In genomic region chr20:37903317-37904007, GRCh38 we compare ENCODE assay signal across 8 cellular contexts. TPM values are rescaled to one million over a fixed set of nuclear protein-coding genes. Genes with fewer than 3 reads are reported as not detected.
A peak's percentile ranks its signal among the peaks of the same experiment; 100 is the strongest.
DNase-seq lines count a peak whose midpoint lies in the region; ATAC-seq and TF ChIP-seq lines count a peak whose summit lies in the region.

No MANE protein-coding gene starts in this region.

- H3K4me3 ChIP-seq in kidney epithelial cell (ENCODE audit: low read depth, low read length): peak overlapping the region; percentile 13
- no peak overlapping the region for H3K4me3 ChIP-seq in lower leg skin (ENCODE audit: low read depth, poor library complexity, severe bottlenecking)

- H3K4me1 Mint-ChIP-seq in activated naive CD4-positive, alpha-beta T cell treated with anti-CD3 and anti-CD28 coated beads, Interleukin-2, amount 50 U/mL, for 24 hours: peaks cover 11% of the 10 kb centered on the region
- peaks cover 12% of the 10 kb centered on the region for H3K4me1 Mint-ChIP-seq in activated naive CD8-positive, alpha-beta T cell (ENCODE audit: low read depth)
- H3K4me1 Mint-ChIP-seq in type B pancreatic cell (ENCODE audit: unreplicated experiment): peaks cover 31% of the 10 kb centered on the region

- peak overlapping the region; percentile 82 for H3K4me3 Mint-ChIP-seq in activated naive CD4-positive, alpha-beta T cell treated with anti-CD3 and anti-CD28 coated beads, Interleukin-2, amount 50 U/mL, for 24 hours
- H3K4me3 Mint-ChIP-seq in activated naive CD8-positive, alpha-beta T cell: peak overlapping the region; percentile 84
- H3K4me3 Mint-ChIP-seq in type B pancreatic cell: peak overlapping the region; percentile 93

- no peaks in the 10 kb centered on the region for H3K36me3 Mint-ChIP-seq in activated naive CD4-positive, alpha-beta T cell treated with anti-CD3 and anti-CD28 coated beads, Interleukin-2, amount 50 U/mL, for 24 hours
- peaks cover 4% of the 10 kb centered on the region for H3K36me3 Mint-ChIP-seq in activated naive CD8-positive, alpha-beta T cell
- no peaks in the 10 kb centered on the region for H3K36me3 Mint-ChIP-seq in type B pancreatic cell

- no peak for DNase-seq in activated naive CD4-positive, alpha-beta T cell treated with anti-CD3 and anti-CD28 coated beads, Interleukin-2, amount 50 U/mL, for 16 hours
- DNase-seq in kidney epithelial cell (ENCODE audit: low read depth): no peak
- DNase-seq in type B pancreatic cell (ENCODE audit: extremely low spot score, unreplicated experiment): no peak
- DNase-seq in lower leg skin (ENCODE audit: low spot score in 2 of 2): no peak
- DNase-seq in NCI-H187 (lab: John Stamatoyannopoulos, UW): no peak

- peak; percentile 16 for TF ChIP-seq CTCF in kidney epithelial cell (IDR thresholded peaks at IDR 0.05; ENCODE audit: insufficient read depth, low read length, poor library complexity, severe bottlenecking)
- peak; percentile 69 for TF ChIP-seq CTCF in type B pancreatic cell (conservative IDR thresholded peaks at IDR 0.05)
- no peak for TF ChIP-seq CTCF in lower leg skin (IDR thresholded peaks at IDR 0.05)

- intact Hi-C loops in lower leg skin (cut with DNase I; ENCODE audit: low total_unique reads): no loop called here

- peaks cover 54% of the 10 kb centered on the region for H3K27me3 ChIP-seq in kidney epithelial cell (ENCODE audit: control insufficient read depth, insufficient read depth, low read length)

- no peak overlapping the region for H3K27ac Mint-ChIP-seq in activated naive CD4-positive, alpha-beta T cell treated with anti-CD3 and anti-CD28 coated beads, Interleukin-2, amount 50 U/mL, for 24 hours
- no peak overlapping the region for H3K27ac Mint-ChIP-seq in activated naive CD8-positive, alpha-beta T cell
- H3K27ac Mint-ChIP-seq in type B pancreatic cell: peak overlapping the region; percentile 74

- no peaks in the 10 kb centered on the region for H3K9me3 Mint-ChIP-seq in activated naive CD4-positive, alpha-beta T cell treated with anti-CD3 and anti-CD28 coated beads, Interleukin-2, amount 50 U/mL, for 24 hours
- H3K9me3 Mint-ChIP-seq in activated naive CD8-positive, alpha-beta T cell (ENCODE audit: low read depth): no peaks in the 10 kb centered on the region
- no peaks in the 10 kb centered on the region for H3K9me3 Mint-ChIP-seq in type B pancreatic cell

- no peaks in the 10 kb centered on the region for H3K36me3 ChIP-seq in kidney epithelial cell (ENCODE audit: control insufficient read depth, insufficient read depth, low read length)

- TF ChIP-seq POLR2A in lower leg skin (IDR thresholded peaks at IDR 0.05): no peak

- peaks cover 50% of the 10 kb centered on the region for H3K27me3 Mint-ChIP-seq in activated naive CD4-positive, alpha-beta T cell treated with anti-CD3 and anti-CD28 coated beads, Interleukin-2, amount 50 U/mL, for 24 hours
- H3K27me3 Mint-ChIP-seq in activated naive CD8-positive, alpha-beta T cell: peaks cover 34% of the 10 kb centered on the region
- H3K27me3 Mint-ChIP-seq in type B pancreatic cell: peaks cover 62% of the 10 kb centered on the region

- ATAC-seq in GM18517 (IDR thresholded peaks at IDR 0.05; ENCODE audit: unreplicated experiment): no peak

- 34 to 66% methylated on average over 21 to 38 of the region's 67 CpGs for WGBS in lower leg skin, 2 donors

RNA-seq across cellular contexts. Expression of gene VSTM2L, which starts 0.5 kb away (rescaled TPM):
- total RNA-seq in kidney epithelial cell (0.46 and 1.6 TPM in 2 replicates), type B pancreatic cell (ENCODE audit: low replicate concordance) (11.4 and 11.6 TPM in 2 replicates), lower leg skin (10 to 100 TPM in 1 of 4 donors, 1 to 10 TPM in 2, under 1 TPM in 1; 0.64 to 15.9 (median 3.9) TPM)

Comparison
In these comparisons a context has a peak if more than half of its experiments do, and no peak if none do; other contexts are left out.
1. CTCF ChIP-seq: peak in kidney epithelial cell (single experiment) and type B pancreatic cell (single experiment); none in lower leg skin (0 of 3).
2. Peak in every context shown above with its lines, with median percentiles within 50 percentile points of each other: H3K4me3 Mint-ChIP-seq.